In genomic region chr7:94440460-94441039, GRCh38 we compare ENCODE assay signal across 12 cellular contexts. TPM values are rescaled to one million over a fixed set of nuclear protein-coding genes. Genes with fewer than 3 reads are reported as not detected.
A peak's percentile ranks its signal among the peaks of the same experiment; 100 is the strongest.
DNase-seq lines count a peak whose midpoint lies in the region; ATAC-seq and TF ChIP-seq lines count a peak whose summit lies in the region.
"Had no signal": no experiment of that assay in that cellular context is flagged by ENCODE, and none has a peak within 500 bp of the region (broad histone marks: within the 10 kb centered on the region; RNA-seq: fewer than 3 reads in every experiment).

No MANE protein-coding gene starts in this region.

- peaks cover 16 to 18% of the 10 kb centered on the region in 2 donors for H3K27me3 Mint-ChIP-seq in stimulated activated naive B cell treated with anti-CD40 and anti-IgM and Interleukin-4, amounts not matched to agents 10 μg/mL and 1 μg/mL and 100 μg/mL, for 72 hours

- no peaks in the 10 kb centered on the region for H3K9me3 ChIP-seq in neuron (ENCODE audit: low read length)
- H3K9me3 ChIP-seq: Peyer's patch had no signal

- peaks cover 0 to 4% of the 10 kb centered on the region in 2 donors for H3K4me1 Mint-ChIP-seq in stimulated activated naive B cell treated with anti-CD40 and anti-IgM and Interleukin-4, amounts not matched to agents 10 μg/mL and 1 μg/mL and 100 μg/mL, for 72 hours
- H3K4me1 Mint-ChIP-seq: activated T-helper 17 cell treated with anti-CD3 and anti-CD28 coated beads, Interleukin-2, amount 50 U/mL, for 72 hours had no signal

- H2AFZ ChIP-seq in neuron (ENCODE audit: low read depth, low read length), result peak overlapping the region; percentile 49

- in situ Hi-C loops in GM13977 (cut with MboI; ENCODE audit: low pct_unique_long_range_greater_than_20kb, low sequenced_read_pairs, unreplicated experiment), result loop anchor here (25.0 kb wide), 2 partner anchors 747 to 1047 kb away; partner anchors contain the start of gene ASB4

- DNase-seq in DMS 273 (lab: John Stamatoyannopoulos, UW; ENCODE audit: unreplicated experiment), result peak; percentile 19
- no peak for DNase-seq in DMS 273 treated with DMSO at 0.1 percent for 48 hours (lab: John Stamatoyannopoulos, UW)
- peak; percentile 19 for DNase-seq in RPMI7951 (ENCODE audit: low read depth)
- DNase-seq in fibroblast of pulmonary artery (ENCODE audit: low read depth), result peak; percentile 42
- DNase-seq in stimulated activated naive B cell treated with anti-CD40 and anti-IgM and Interleukin-4, amounts not matched to agents 10 μg/mL and 1 μg/mL and 100 μg/mL, for 72 hours, result no peak
- no peak for DNase-seq in GM13977 (ENCODE audit: low spot score)
- DNase-seq in NCI-H2196 treated with DMSO at 0.1 percent for 48 hours (lab: John Stamatoyannopoulos, UW; ENCODE audit: unreplicated experiment), result no peak
- DNase-seq: activated CD4-positive, alpha-beta T cell treated with anti-CD3 and anti-CD28 coated beads, Interleukin-2, amount 50 U/mL, for 4 hours; naive thymus-derived CD8-positive, alpha-beta T cell; Peyer's patch had no signal

- peaks cover 19% of the 10 kb centered on the region for H3K4me1 ChIP-seq in neuron (ENCODE audit: insufficient read depth, low read length)
- H3K4me1 ChIP-seq: Peyer's patch had no signal

- H3K4me3 Mint-ChIP-seq in stimulated activated naive B cell treated with anti-CD40 and anti-IgM and Interleukin-4, amounts not matched to agents 10 μg/mL and 1 μg/mL and 100 μg/mL, for 72 hours, result no peak overlapping the region
- H3K4me3 Mint-ChIP-seq: activated T-helper 17 cell treated with anti-CD3 and anti-CD28 coated beads, Interleukin-2, amount 50 U/mL, for 72 hours; naive thymus-derived CD8-positive, alpha-beta T cell had no signal

- no peak overlapping the region for H3K4me3 ChIP-seq in fibroblast of pulmonary artery (replicated peaks; ENCODE audit: low read depth, low read length)
- peak overlapping the region; percentile 34 for H3K4me3 ChIP-seq in neuron (ENCODE audit: low read length)
- H3K4me3 ChIP-seq: Peyer's patch had no signal

- no peaks in the 10 kb centered on the region for H3K9me3 Mint-ChIP-seq in stimulated activated naive B cell treated with anti-CD40 and anti-IgM and Interleukin-4, amounts not matched to agents 10 μg/mL and 1 μg/mL and 100 μg/mL, for 72 hours
- H3K9me3 Mint-ChIP-seq: activated T-helper 17 cell treated with anti-CD3 and anti-CD28 coated beads, Interleukin-2, amount 50 U/mL, for 72 hours; naive thymus-derived CD8-positive, alpha-beta T cell had no signal

- no peaks in the 10 kb centered on the region for H3K36me3 Mint-ChIP-seq in stimulated activated naive B cell treated with anti-CD40 and anti-IgM and Interleukin-4, amounts not matched to agents 10 μg/mL and 1 μg/mL and 100 μg/mL, for 72 hours
- H3K36me3 Mint-ChIP-seq: naive thymus-derived CD8-positive, alpha-beta T cell had no signal

- H3K27ac Mint-ChIP-seq in stimulated activated naive B cell treated with anti-CD40 and anti-IgM and Interleukin-4, amounts not matched to agents 10 μg/mL and 1 μg/mL and 100 μg/mL, for 72 hours, result no peak overlapping the region
- H3K27ac Mint-ChIP-seq: activated T-helper 17 cell treated with anti-CD3 and anti-CD28 coated beads, Interleukin-2, amount 50 U/mL, for 72 hours; naive thymus-derived CD8-positive, alpha-beta T cell had no signal

- TF ChIP-seq CTCF in fibroblast of pulmonary artery (IDR thresholded peaks at IDR 0.05; ENCODE audit: low read length, missing control alignments) (no peak), GM13977 (IDR thresholded peaks at IDR 0.05; ENCODE audit: extremely low read depth, insufficient read depth, missing control alignments) (no peak)

- ATAC-seq in stimulated activated naive B cell treated with anti-CD40 and anti-IgM and Interleukin-4, amounts not matched to agents 10 μg/mL and 1 μg/mL and 100 μg/mL, for 72 hours (replicated peaks), result no peak
- ATAC-seq: activated T-helper 17 cell treated with anti-CD3 and anti-CD28 coated beads, Interleukin-2, amount 50 U/mL, for 72 hours; naive thymus-derived CD8-positive, alpha-beta T cell had no signal

- H3K27me3 ChIP-seq in neuron (ENCODE audit: insufficient read depth, low read length), result no peaks in the 10 kb centered on the region
- H3K27me3 ChIP-seq: Peyer's patch had no signal

- H3K36me3 ChIP-seq in neuron (ENCODE audit: insufficient read depth, low read length), result no peaks in the 10 kb centered on the region
- H3K36me3 ChIP-seq: Peyer's patch had no signal

RNA-seq across cellular contexts. Expression of gene COL1A2, which starts 45.9 kb away (rescaled TPM):
- total RNA-seq in RPMI7951 (2014; rRNA removed; shearing (Covaris generic)), result 1,601 and 1,652 TPM in 2 replicates
- total RNA-seq: activated T-helper 17 cell treated with anti-CD3 and anti-CD28 coated beads, Interleukin-2, amount 50 U/mL, for 72 hours; naive thymus-derived CD8-positive, alpha-beta T cell had no signal

Comparison
In these comparisons a context has a peak if more than half of its experiments do, and no peak if none do; other contexts are left out.
1. DNase-seq: peak in DMS 273 (single experiment), RPMI7951 (single experiment) and fibroblast of pulmonary artery (single experiment); none in DMS 273 treated with DMSO at 0.1 percent for 48 hours (single experiment), stimulated activated naive B cell treated with anti-CD40 and anti-IgM and Interleukin-4, amounts not matched to agents 10 μg/mL and 1 μg/mL and 100 μg/mL, for 72 hours (single experiment), GM13977 (single experiment) and NCI-H2196 treated with DMSO at 0.1 percent for 48 hours (single experiment).